In genomic region chr4:8227771-8228318, GRCh38 we compare ENCODE assay signal across 1 cellular context.
TF ChIP-seq lines count a peak whose summit lies in the region.

No MANE protein-coding gene starts in this region.

TF ChIP-seq in H1, 55 proteins besides CTCF, POLR2A, EP300 and RAD21:
- no peak for TF ChIP-seq JUND (IDR thresholded peaks at IDR 0.05; ENCODE audit: low read length)
- no peak for TF ChIP-seq USF2 (IDR thresholded peaks at IDR 0.05; ENCODE audit: low read length)
- no peak for TF ChIP-seq CEBPB (IDR thresholded peaks at IDR 0.05; ENCODE audit: low read depth, low read length)
- TF ChIP-seq CHD7 (IDR thresholded peaks at IDR 0.05; ENCODE audit: insufficient replicate concordance, low read length): no peak
- no peak for TF ChIP-seq SIRT6 (IDR thresholded peaks at IDR 0.05; ENCODE audit: low read length)
- no peak for TF ChIP-seq SRF (IDR thresholded peaks at IDR 0.05; ENCODE audit: low read depth, low read length)
- no peak for TF ChIP-seq SP1 (IDR thresholded peaks at IDR 0.05; ENCODE audit: low read depth, low read length)
- no peak for TF ChIP-seq E2F6 (IDR thresholded peaks at IDR 0.05)
- no peak for TF ChIP-seq RBBP5 (IDR thresholded peaks at IDR 0.05; ENCODE audit: borderline replicate concordance, low read depth, low read length)
- no peak for TF ChIP-seq BCL11A (IDR thresholded peaks at IDR 0.05; ENCODE audit: low read depth in 2 of 2, low read length in 2 of 2)
- no peak for TF ChIP-seq FOSL1 (IDR thresholded peaks at IDR 0.05; ENCODE audit: insufficient read depth, low read depth, low read length)
- TF ChIP-seq NRF1 (IDR thresholded peaks at IDR 0.05; ENCODE audit: low read depth, low read length): no peak
- TF ChIP-seq TCF12 (IDR thresholded peaks at IDR 0.05; ENCODE audit: low read depth, low read length): no peak
TF ChIP-seq in H1: peak in this region for 0.
